ENCODE assay signal across 10 cellular contexts in genomic region chr4:163344147-163345050, GRCh38. TPM values are rescaled to one million over a fixed set of nuclear protein-coding genes. Genes with fewer than 3 reads are reported as not detected.
A peak's percentile ranks its signal among the peaks of the same experiment; 100 is the strongest.
DNase-seq lines count a peak whose midpoint lies in the region; ATAC-seq and TF ChIP-seq lines count a peak whose summit lies in the region.
"Had no signal": no experiment of that assay in that cellular context is flagged by ENCODE, and none has a peak within 500 bp of the region (broad histone marks: within the 10 kb centered on the region; RNA-seq: fewer than 3 reads in every experiment).

No MANE protein-coding gene starts in this region.

- no peaks in the 10 kb centered on the region for H3K36me3 ChIP-seq in neural cell (ENCODE audit: insufficient read depth, low read length)
- no peaks in the 10 kb centered on the region for H3K36me3 ChIP-seq in vagina

- no peak overlapping the region for H3K4me3 Mint-ChIP-seq in activated CD8-positive, alpha-beta T cell treated with anti-CD3 and anti-CD28 coated beads for 36 hours

- H3K9me2 ChIP-seq in neural cell (ENCODE audit: insufficient read depth, low read length), result no peaks in the 10 kb centered on the region

- peaks cover 27% of the 10 kb centered on the region for H3K27me3 Mint-ChIP-seq in activated CD8-positive, alpha-beta T cell treated with anti-CD3 and anti-CD28 coated beads for 36 hours

- H3K4me2 ChIP-seq in neural cell (ENCODE audit: low read length), result peak overlapping the region; percentile 74
- H3K4me2 ChIP-seq: KMS-11 had no signal

- no peak for TF ChIP-seq POLR2A in vagina (IDR thresholded peaks at IDR 0.05)

- H3K9ac ChIP-seq in neural cell (ENCODE audit: low read length), result peak overlapping the region; percentile 54
- H3K9ac ChIP-seq: KMS-11 had no signal

- H3K4me3 ChIP-seq in neural cell (ENCODE audit: low read length), result peak overlapping the region; percentile 71
- peak overlapping the region; percentile 42 to 52 for H3K4me3 ChIP-seq in vagina

- no peaks in the 10 kb centered on the region for H3K4me1 Mint-ChIP-seq in activated CD8-positive, alpha-beta T cell treated with anti-CD3 and anti-CD28 coated beads for 36 hours (ENCODE audit: low read depth)

- peak; percentile 44 for DNase-seq in NCI-H748 (lab: John Stamatoyannopoulos, UW; ENCODE audit: unreplicated experiment)
- DNase-seq in NCI-H748 treated with DMSO at 0.1 percent for 48 hours (lab: John Stamatoyannopoulos, UW), result no peak
- peak; percentile 41 for DNase-seq in glomerular visceral epithelial cell (ENCODE audit: extremely low spot score)
- DNase-seq in vagina (ENCODE audit: extremely low spot score in 2 of 2), result no peak
- DNase-seq in activated CD8-positive, alpha-beta T cell treated with anti-CD3 and anti-CD28 coated beads for 36 hours, result no peak
- DNase-seq in NCI-H2196 treated with DMSO at 0.1 percent for 48 hours (lab: John Stamatoyannopoulos, UW; ENCODE audit: unreplicated experiment), result no peak
- DNase-seq in activated gamma-delta T cell treated with Interleukin-2 at 50 U/mL for 16 hours, result no peak

- H2AFZ ChIP-seq in neural cell (ENCODE audit: low read depth, low read length), result peak overlapping the region; percentile 7

- H3K4me1 ChIP-seq in vagina, result peaks cover 13% of the 10 kb centered on the region

- H3K9me3 Mint-ChIP-seq in activated CD8-positive, alpha-beta T cell treated with anti-CD3 and anti-CD28 coated beads for 36 hours, result no peaks in the 10 kb centered on the region

- TF ChIP-seq RAD21 in neural cell (conservative IDR thresholded peaks at IDR 0.05), result no peak

- TF ChIP-seq CTCF in neural cell (IDR thresholded peaks at IDR 0.05; ENCODE audit: poor library complexity, severe bottlenecking) (no peak), vagina (IDR thresholded peaks at IDR 0.05) (no peak)
- TF ChIP-seq CTCF in activated CD8-positive, alpha-beta T cell treated with anti-CD3 and anti-CD28 coated beads for 36 hours (IDR thresholded peaks at IDR 0.05), result no peak

- H3K9me3 ChIP-seq in neural cell (ENCODE audit: low read length), result no peaks in the 10 kb centered on the region
- no peaks in the 10 kb centered on the region for H3K9me3 ChIP-seq in vagina

- intact Hi-C loops in vagina (cut with DNase I), result no loop called here
- intact Hi-C loops in activated CD8-positive, alpha-beta T cell treated with anti-CD3 and anti-CD28 coated beads for 36 hours (cut with micrococcal nuclease), result no loop called here

- H3K27me3 ChIP-seq in neural cell (ENCODE audit: insufficient read depth, low read depth, low read length) (peaks cover 47% of the 10 kb centered on the region), vagina (peaks cover 5% of the 10 kb centered on the region)

- no peaks in the 10 kb centered on the region for H3F3A ChIP-seq in neural cell (ENCODE audit: insufficient read depth, low read length, poor library complexity, severe bottlenecking)

- POLR2A ChIA-PET in activated CD8-positive, alpha-beta T cell treated with anti-CD3 and anti-CD28 coated beads for 36 hours (lab: Charles Lee), result no interaction called here

- ATAC-seq in activated CD8-positive, alpha-beta T cell treated with anti-CD3 and anti-CD28 coated beads for 36 hours, result no peak

- H3K27ac ChIP-seq in neural cell (ENCODE audit: low read length), result no peak overlapping the region
- peak overlapping the region; percentile 53 for H3K27ac ChIP-seq in vagina
- H3K27ac ChIP-seq: epithelial cell of prostate, KMS-11 had no signal

- no peaks in the 10 kb centered on the region for H3K79me2 ChIP-seq in neural cell (replicated peaks; ENCODE audit: insufficient read depth, low read length)

- no peaks in the 10 kb centered on the region for H3K36me3 Mint-ChIP-seq in activated CD8-positive, alpha-beta T cell treated with anti-CD3 and anti-CD28 coated beads for 36 hours (ENCODE audit: low read depth)

- H4K20me1 ChIP-seq in neural cell (ENCODE audit: insufficient read depth), result no peaks in the 10 kb centered on the region

- H3K27ac Mint-ChIP-seq in activated CD8-positive, alpha-beta T cell treated with anti-CD3 and anti-CD28 coated beads for 36 hours, result no peak overlapping the region

- no peak for TF ChIP-seq EP300 in neural cell (conservative IDR thresholded peaks at IDR 0.05; ENCODE audit: poor library complexity, severe bottlenecking)

- CTCF ChIA-PET in activated CD8-positive, alpha-beta T cell treated with anti-CD3 and anti-CD28 coated beads for 36 hours (lab: Charles Lee), result no interaction called here

TF ChIP-seq in neural cell, 6 proteins besides CTCF, POLR2A, EP300 and RAD21:
- TF ChIP-seq POLR2AphosphoS5 (IDR thresholded peaks at IDR 0.05) (peak; percentile 30), REST (IDR thresholded peaks at IDR 0.05; ENCODE audit: borderline replicate concordance) (peak; percentile 51), TAF1 (IDR thresholded peaks at IDR 0.05; ENCODE audit: low read depth) (no peak), SMC3 (conservative IDR thresholded peaks at IDR 0.05; ENCODE audit: poor library complexity) (no peak)

RNA-seq across cellular contexts. Expression of gene NPY5R, which starts 0.7 kb away (rescaled TPM):
- polyA plus RNA-seq in neural cell, result 1.3 and 2.3 TPM in 2 replicates
- 1.4 and 2.9 TPM in 2 replicates for polyA minus RNA-seq in neural cell
- not detected for total RNA-seq in vagina
- not detected for total RNA-seq in activated CD8-positive, alpha-beta T cell treated with anti-CD3 and anti-CD28 coated beads for 36 hours

RNA-seq across cellular contexts. Expression of gene NPY1R, which starts 12.0 kb away (rescaled TPM):
- 15.3 and 19.8 TPM in 2 replicates for polyA plus RNA-seq in neural cell
- polyA minus RNA-seq in neural cell, result 22.0 and 27.0 TPM in 2 replicates
- 16.7 TPM for total RNA-seq in vagina
- not detected for total RNA-seq in activated CD8-positive, alpha-beta T cell treated with anti-CD3 and anti-CD28 coated beads for 36 hours

Comparison
In these comparisons a context has a peak if more than half of its experiments do, and no peak if none do; other contexts are left out.
1. DNase-seq: peak in NCI-H748 (single experiment) and glomerular visceral epithelial cell (single experiment); none in NCI-H748 treated with DMSO at 0.1 percent for 48 hours (single experiment), vagina (0 of 2), activated CD8-positive, alpha-beta T cell treated with anti-CD3 and anti-CD28 coated beads for 36 hours (single experiment), NCI-H2196 treated with DMSO at 0.1 percent for 48 hours (single experiment) and activated gamma-delta T cell treated with Interleukin-2 at 50 U/mL for 16 hours (single experiment).
2. RNA of gene NPY1R, which starts 12.0 kb away (total RNA-seq): 16.7 TPM in vagina (single experiment); not detected in activated CD8-positive, alpha-beta T cell treated with anti-CD3 and anti-CD28 coated beads for 36 hours; every median in the first group is over 10 times any median in the second.